ENCODE assay signal across 20 cellular contexts in the genomic region with DNA sequence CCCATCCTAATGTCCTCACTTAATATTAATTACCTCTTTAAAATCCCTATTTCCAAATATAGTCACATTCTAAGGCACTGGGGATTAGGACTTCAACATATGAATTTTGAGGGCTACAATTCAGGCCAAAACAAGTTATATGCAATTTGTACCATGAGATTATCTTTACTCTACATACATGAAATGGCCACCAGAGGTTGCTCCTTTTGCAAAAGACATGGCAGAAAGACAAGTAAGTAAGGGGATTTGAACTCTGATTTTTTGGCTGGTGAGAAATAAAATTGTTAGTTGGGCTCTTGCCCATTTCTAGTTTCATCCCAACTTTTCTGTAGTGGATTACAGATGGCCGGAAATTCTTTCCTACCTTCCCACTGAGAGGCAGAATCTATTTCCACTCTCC. TPM values are rescaled to one million over a fixed set of nuclear protein-coding genes. Genes with fewer than 3 reads are reported as not detected.
"Had no signal": no experiment of that assay in that cellular context is flagged by ENCODE, and none has a peak within 500 bp of the region (broad histone marks: within the 10 kb centered on the region; RNA-seq: fewer than 3 reads in every experiment).

No MANE protein-coding gene starts in this region.

- H3K27me3 ChIP-seq: body of pancreas had no signal

- H3K4me3 ChIP-seq: body of pancreas, lung had no signal

- H3K27ac ChIP-seq: body of pancreas, neutrophil had no signal

- ATAC-seq: activated CD8-positive, alpha-beta memory T cell treated with anti-CD3 and anti-CD28 coated beads, Interleukin-2, amount 10 ng/mL, durations not matched to agents 7 days and 5 days; activated naive CD4-positive, alpha-beta T cell treated with anti-CD3 and anti-CD28 coated beads, Interleukin-2, amount 50 U/mL, for 72 hours; body of pancreas; left cardiac atrium; sciatic nerve had no signal

- H3K36me3 ChIP-seq: neutrophil had no signal

- DNase-seq: activated CD4-positive, alpha-beta T cell treated with anti-CD3 and anti-CD28 coated beads, Interleukin-2, amount 50 U/mL, for 4 hours; activated CD4-positive, CD25-positive, alpha-beta regulatory T cell treated with anti-CD3 and anti-CD28 coated beads, Interleukin-2, amount 50 U/mL, for 72 hours; activated CD8-positive, alpha-beta memory T cell treated with anti-CD3 and anti-CD28 coated beads, Interleukin-2, amount 10 ng/mL, durations not matched to agents 7 days and 5 days; activated effector memory CD4-positive, alpha-beta T cell treated with Interleukin-2 at 50 U/mL for 16 hours; activated T-cell treated with anti-CD3 and anti-CD28 coated beads, Interleukin-2, amount 50 U/mL, for 24 hours; amniotic stem cell; body of pancreas; dermis blood vessel endothelial cell; foreskin melanocyte; head of caudate nucleus; left cardiac atrium; naive B cell; stimulated activated CD4-positive, alpha-beta T cell treated with anti-CD3 and anti-CD28 coated beads, Interleukin-12 subunit alpha, Interleukin-12 subunit beta, amount 100 ng/mL, for 4 hours; stimulated activated naive CD4-positive, alpha-beta T cell; trophoblast cell had no signal

- H3K9me3 ChIP-seq: body of pancreas, neutrophil had no signal

RNA-seq across cellular contexts. Expression of a gene that starts 40.2 kb away (rescaled TPM):
- total RNA-seq: activated CD8-positive, alpha-beta memory T cell treated with anti-CD3 and anti-CD28 coated beads, Interleukin-2, amount 10 ng/mL, durations not matched to agents 7 days and 5 days; activated naive CD4-positive, alpha-beta T cell treated with anti-CD3 and anti-CD28 coated beads, Interleukin-2, amount 50 U/mL, for 72 hours; dermis blood vessel endothelial cell; progenitor cell of endocrine pancreas had no signal
